ENCODE assay signal across 8 cellular contexts in the genomic region with DNA sequence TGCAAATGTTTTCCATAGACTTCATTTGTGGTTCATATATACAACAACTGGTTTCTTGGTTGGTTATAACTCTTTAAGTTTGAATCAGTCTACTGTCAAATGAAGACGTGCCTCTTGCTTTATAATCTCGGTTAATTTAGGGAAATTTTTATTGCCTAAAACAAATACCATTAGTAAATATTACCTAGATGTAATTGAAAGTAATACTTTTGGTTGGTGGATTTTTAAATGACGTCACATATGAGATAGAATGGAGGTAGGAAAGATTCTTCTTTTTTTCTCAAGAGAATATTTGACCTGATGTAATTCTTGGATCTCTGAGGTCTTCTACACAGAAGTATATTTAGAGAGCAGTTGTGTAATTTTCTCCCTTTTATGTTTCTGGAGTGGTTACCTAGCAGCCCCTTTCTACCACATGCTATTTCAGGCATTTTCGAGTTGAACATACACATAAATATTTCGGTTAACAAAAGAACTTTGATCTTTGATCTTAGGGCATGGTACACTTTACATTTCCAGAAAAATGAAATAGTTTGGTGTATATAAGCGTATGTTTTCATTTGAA. TPM values are rescaled to one million over a fixed set of nuclear protein-coding genes. Genes with fewer than 3 reads are reported as not detected.
A peak's percentile ranks its signal among the peaks of the same experiment; 100 is the strongest.
DNase-seq lines count a peak whose midpoint lies in the region; ATAC-seq and TF ChIP-seq lines count a peak whose summit lies in the region.

No MANE protein-coding gene starts in this region.

- no peaks in the 10 kb centered on the region for H3K9me3 ChIP-seq in psoas muscle

- H3K4me3 ChIP-seq in psoas muscle: peak overlapping the region; percentile 81

- intact Hi-C loops in psoas muscle (cut with DNase I): loop anchor here in 1 of 2 donors (2.0 to 5.0 kb wide), 3 partner anchors 45 to 1580 kb away; partner anchors contain the start of gene APOLD1

- peak; percentile 9 for DNase-seq in COLO829 (ENCODE audit: low spot score)
- peak; percentile 11 for DNase-seq in fibroblast of gingiva (ENCODE audit: low read depth)
- no peak for DNase-seq in psoas muscle
- no peak for DNase-seq in effector CD4-positive, alpha-beta T cell
- DNase-seq in activated CD4-positive, alpha-beta T cell treated with anti-CD3 and anti-CD28 coated beads, Interleukin-2, amount 50 U/mL, for 4 hours: no peak

- no peak for TF ChIP-seq CTCF in psoas muscle (IDR thresholded peaks at IDR 0.05)

- peak overlapping the region; percentile 97 for H3K27ac ChIP-seq in psoas muscle

- no peaks in the 10 kb centered on the region for H3K27me3 ChIP-seq in psoas muscle (ENCODE audit: insufficient read depth in 3 of 3, low read length in 2 of 3)

- peaks cover 40% of the 10 kb centered on the region for H3K4me1 Mint-ChIP-seq in T-helper 1 cell treated with Interleukin-12 subunit alpha and Interleukin-12 subunit beta and Interleukin-4 antibody, amounts not matched to agents 30 μg/mL and 1 μg/mL, for 36 hours (ENCODE audit: low read depth)

- no peaks in the 10 kb centered on the region for H3K36me3 ChIP-seq in psoas muscle (ENCODE audit: insufficient read depth in 1 of 2, low read depth in 1 of 2)

- peak overlapping the region; percentile 88 for H3K4me3 Mint-ChIP-seq in T-helper 1 cell treated with Interleukin-12 subunit alpha and Interleukin-12 subunit beta and Interleukin-4 antibody, amounts not matched to agents 30 μg/mL and 1 μg/mL, for 36 hours

- 20 to 31% (median 23%) methylated on average over 6 of the region's 6 CpGs for WGBS in psoas muscle, 3 donors

- ATAC-seq in GM18909 (IDR thresholded peaks at IDR 0.05; ENCODE audit: poor library complexity, unreplicated experiment): peak; percentile 30
- peak; percentile 42 for ATAC-seq in HG03442 (IDR thresholded peaks at IDR 0.05; ENCODE audit: unreplicated experiment)
- no peak for ATAC-seq in psoas muscle

- H3K9me3 Mint-ChIP-seq in T-helper 1 cell treated with Interleukin-12 subunit alpha and Interleukin-12 subunit beta and Interleukin-4 antibody, amounts not matched to agents 30 μg/mL and 1 μg/mL, for 36 hours: no peaks in the 10 kb centered on the region

- H3K27me3 Mint-ChIP-seq in T-helper 1 cell treated with Interleukin-12 subunit alpha and Interleukin-12 subunit beta and Interleukin-4 antibody, amounts not matched to agents 30 μg/mL and 1 μg/mL, for 36 hours (ENCODE audit: low read depth): no peaks in the 10 kb centered on the region

- H3K36me3 Mint-ChIP-seq in T-helper 1 cell treated with Interleukin-12 subunit alpha and Interleukin-12 subunit beta and Interleukin-4 antibody, amounts not matched to agents 30 μg/mL and 1 μg/mL, for 36 hours (ENCODE audit: low read depth): peaks cover 16% of the 10 kb centered on the region

- H3K4me1 ChIP-seq in psoas muscle: peaks cover 13% of the 10 kb centered on the region

- H3K27ac Mint-ChIP-seq in T-helper 1 cell treated with Interleukin-12 subunit alpha and Interleukin-12 subunit beta and Interleukin-4 antibody, amounts not matched to agents 30 μg/mL and 1 μg/mL, for 36 hours: peak overlapping the region; percentile 95

RNA-seq across cellular contexts. Expression of gene ATF7IP, which starts 1.7 kb away (rescaled TPM):
- 10 to 100 TPM; 28.5 to 56.3 (median 37.9) TPM for total RNA-seq in psoas muscle
- 10 to 100 TPM in 1 of 3 donors, 1 to 10 TPM in 2; 3.9 to 13.4 (median 5.8) TPM for polyA plus RNA-seq in psoas muscle

Comparison
In these comparisons a context has a peak if more than half of its experiments do, and no peak if none do; other contexts are left out.
1. DNase-seq: peak in COLO829 (single experiment) and fibroblast of gingiva (single experiment); none in psoas muscle (0 of 2), effector CD4-positive, alpha-beta T cell (single experiment) and activated CD4-positive, alpha-beta T cell treated with anti-CD3 and anti-CD28 coated beads, Interleukin-2, amount 50 U/mL, for 4 hours (0 of 2).
2. ATAC-seq: peak in GM18909 (single experiment) and HG03442 (single experiment); none in psoas muscle (0 of 4).